Comparison of ENCODE assay signal across 19 cellular contexts in the genomic region with DNA sequence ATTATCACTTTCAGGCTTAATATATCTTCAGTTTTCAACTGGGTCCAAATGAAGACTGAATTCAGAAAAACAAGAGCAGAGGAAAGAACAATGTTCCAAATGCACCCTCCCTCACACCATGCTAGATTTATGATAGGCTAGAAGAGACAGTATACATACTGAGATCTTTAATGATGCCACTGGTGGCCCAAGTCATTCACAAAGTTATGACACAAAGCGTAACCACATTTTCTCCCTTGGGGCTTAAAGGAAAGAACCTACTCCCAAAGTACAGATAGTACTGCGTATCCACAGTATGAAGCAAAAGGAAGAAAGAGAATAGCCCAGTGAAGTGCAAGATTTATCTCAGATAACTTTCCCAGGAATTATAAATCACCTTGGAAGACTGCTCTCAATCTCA. TPM values are rescaled to one million over a fixed set of nuclear protein-coding genes. Genes with fewer than 3 reads are reported as not detected.
"Had no signal": no experiment of that assay in that cellular context is flagged by ENCODE, and none has a peak within 500 bp of the region (broad histone marks: within the 10 kb centered on the region; RNA-seq: fewer than 3 reads in every experiment).

No MANE protein-coding gene starts in this region.

- H3K27me3 Mint-ChIP-seq: activated CD4-positive, alpha-beta T cell treated with anti-CD3 and anti-CD28 coated beads, Interleukin-2, amount 10 ng/mL, durations not matched to agents 7 days and 5 days; activated naive CD8-positive, alpha-beta T cell; naive thymus-derived CD4-positive, alpha-beta T cell had no signal

- H3K4me1 Mint-ChIP-seq: activated CD4-positive, alpha-beta T cell treated with anti-CD3 and anti-CD28 coated beads, Interleukin-2, amount 10 ng/mL, durations not matched to agents 7 days and 5 days had no signal

- ATAC-seq: body of pancreas; mucosa of descending colon; naive thymus-derived CD4-positive, alpha-beta T cell; sciatic nerve had no signal

- H3K4me3 Mint-ChIP-seq: activated CD4-positive, alpha-beta T cell treated with anti-CD3 and anti-CD28 coated beads, Interleukin-2, amount 10 ng/mL, durations not matched to agents 7 days and 5 days; activated naive CD8-positive, alpha-beta T cell; naive thymus-derived CD4-positive, alpha-beta T cell had no signal

- H3K9me3 Mint-ChIP-seq: activated CD4-positive, alpha-beta T cell treated with anti-CD3 and anti-CD28 coated beads, Interleukin-2, amount 10 ng/mL, durations not matched to agents 7 days and 5 days had no signal

- H3K36me3 Mint-ChIP-seq: activated naive CD8-positive, alpha-beta T cell; naive thymus-derived CD4-positive, alpha-beta T cell had no signal

- DNase-seq: activated CD4-positive, alpha-beta T cell treated with anti-CD3 and anti-CD28 coated beads, Interleukin-2, amount 10 ng/mL, durations not matched to agents 7 days and 5 days; activated CD8-positive, alpha-beta memory T cell treated with anti-CD3 and anti-CD28 coated beads for 24 hours; activated gamma-delta T cell treated with Interleukin-2 at 50 U/mL for 16 hours; amniotic stem cell; body of pancreas; caudate nucleus; effector CD8-positive, alpha-beta T cell; esophagus squamous epithelium; hippocampal formation; kidney; left ventricle myocardium inferior; mucosa of descending colon; naive thymus-derived CD4-positive, alpha-beta T cell; ovary; stomach; testis; upper lobe of left lung had no signal

- H3K27ac Mint-ChIP-seq: activated CD4-positive, alpha-beta T cell treated with anti-CD3 and anti-CD28 coated beads, Interleukin-2, amount 10 ng/mL, durations not matched to agents 7 days and 5 days; activated naive CD8-positive, alpha-beta T cell; naive thymus-derived CD4-positive, alpha-beta T cell had no signal

RNA-seq across cellular contexts. Expression of a gene that starts 10.9 kb away (rescaled TPM):
- total RNA-seq: activated CD4-positive, alpha-beta T cell treated with anti-CD3 and anti-CD28 coated beads, Interleukin-2, amount 10 ng/mL, durations not matched to agents 7 days and 5 days had no signal
- polyA plus RNA-seq: naive thymus-derived CD4-positive, alpha-beta T cell had no signal
